ENCODE assay signal across 1 cellular context in the genomic region with DNA sequence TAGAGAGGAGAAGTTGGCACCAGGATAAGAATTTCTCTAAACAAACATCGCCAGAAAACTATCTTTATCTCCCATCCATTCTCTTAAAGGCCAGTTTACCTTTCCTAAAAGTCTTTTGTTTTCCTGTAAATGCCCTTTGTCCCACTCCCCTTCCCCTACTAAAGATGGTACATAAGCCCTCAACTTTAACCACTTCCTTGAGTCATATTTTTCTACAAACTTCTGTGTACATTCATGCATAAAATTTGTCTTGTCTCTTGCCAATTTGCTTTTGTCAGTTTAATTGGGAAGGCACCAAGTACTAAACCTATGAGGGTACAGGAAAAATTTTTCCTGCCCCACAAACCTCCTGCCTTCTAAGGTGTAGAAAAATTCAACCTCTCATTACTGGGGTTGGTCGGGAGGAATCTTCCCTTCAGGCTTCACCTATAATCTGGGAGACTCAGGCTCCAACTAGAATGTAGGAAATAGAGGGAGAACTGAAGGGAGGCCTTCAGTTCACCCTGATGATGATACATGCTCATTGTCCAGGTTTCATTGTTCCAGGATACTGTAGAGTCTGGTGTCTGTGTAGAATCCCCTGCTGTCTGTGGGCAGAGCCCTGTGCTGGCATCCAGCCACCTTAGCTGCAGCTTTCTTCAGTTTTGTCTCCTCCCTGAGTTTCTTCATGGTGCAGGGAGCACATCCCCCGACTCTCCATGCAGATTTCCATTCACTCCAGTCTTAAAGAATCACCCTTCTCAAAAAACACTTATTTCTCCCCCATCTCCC.
A peak's percentile ranks its signal among the peaks of the same experiment; 100 is the strongest.
TF ChIP-seq lines count a peak whose summit lies in the region.

No MANE protein-coding gene starts in this region.

TF ChIP-seq in HEK293, 187 proteins besides CTCF, POLR2A, EP300 and RAD21 (continued from another document):
- TF ChIP-seq, protein P1, sequence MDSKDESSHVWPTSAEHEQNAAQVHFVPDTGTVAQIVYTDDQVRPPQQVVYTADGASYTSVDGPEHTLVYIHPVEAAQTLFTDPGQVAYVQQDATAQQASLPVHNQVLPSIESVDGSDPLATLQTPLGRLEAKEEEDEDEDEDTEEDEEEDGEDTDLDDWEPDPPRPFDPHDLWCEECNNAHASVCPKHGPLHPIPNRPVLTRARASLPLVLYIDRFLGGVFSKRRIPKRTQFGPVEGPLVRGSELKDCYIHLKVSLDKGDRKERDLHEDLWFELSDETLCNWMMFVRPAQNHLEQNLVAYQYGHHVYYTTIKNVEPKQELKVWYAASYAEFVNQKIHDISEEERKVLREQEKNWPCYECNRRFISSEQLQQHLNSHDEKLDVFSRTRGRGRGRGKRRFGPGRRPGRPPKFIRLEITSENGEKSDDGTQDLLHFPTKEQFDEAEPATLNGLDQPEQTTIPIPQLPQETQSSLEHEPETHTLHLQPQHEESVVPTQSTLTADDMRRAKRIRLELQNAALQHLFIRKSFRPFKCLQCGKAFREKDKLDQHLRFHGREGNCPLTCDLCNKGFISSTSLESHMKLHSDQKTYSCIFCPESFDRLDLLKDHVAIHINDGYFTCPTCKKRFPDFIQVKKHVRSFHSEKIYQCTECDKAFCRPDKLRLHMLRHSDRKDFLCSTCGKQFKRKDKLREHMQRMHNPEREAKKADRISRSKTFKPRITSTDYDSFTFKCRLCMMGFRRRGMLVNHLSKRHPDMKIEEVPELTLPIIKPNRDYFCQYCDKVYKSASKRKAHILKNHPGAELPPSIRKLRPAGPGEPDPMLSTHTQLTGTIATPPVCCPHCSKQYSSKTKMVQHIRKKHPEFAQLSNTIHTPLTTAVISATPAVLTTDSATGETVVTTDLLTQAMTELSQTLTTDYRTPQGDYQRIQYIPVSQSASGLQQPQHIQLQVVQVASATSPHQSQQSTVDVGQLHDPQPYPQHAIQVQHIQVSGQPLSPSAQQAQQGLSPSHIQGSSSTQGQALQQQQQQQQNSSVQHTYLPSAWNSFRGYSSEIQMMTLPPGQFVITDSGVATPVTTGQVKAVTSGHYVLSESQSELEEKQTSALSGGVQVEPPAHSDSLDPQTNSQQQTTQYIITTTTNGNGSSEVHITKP (tag by site-specific recombination; IDR thresholded peaks at IDR 0.05), result peak; percentile 73
- TF ChIP-seq, protein P2, sequence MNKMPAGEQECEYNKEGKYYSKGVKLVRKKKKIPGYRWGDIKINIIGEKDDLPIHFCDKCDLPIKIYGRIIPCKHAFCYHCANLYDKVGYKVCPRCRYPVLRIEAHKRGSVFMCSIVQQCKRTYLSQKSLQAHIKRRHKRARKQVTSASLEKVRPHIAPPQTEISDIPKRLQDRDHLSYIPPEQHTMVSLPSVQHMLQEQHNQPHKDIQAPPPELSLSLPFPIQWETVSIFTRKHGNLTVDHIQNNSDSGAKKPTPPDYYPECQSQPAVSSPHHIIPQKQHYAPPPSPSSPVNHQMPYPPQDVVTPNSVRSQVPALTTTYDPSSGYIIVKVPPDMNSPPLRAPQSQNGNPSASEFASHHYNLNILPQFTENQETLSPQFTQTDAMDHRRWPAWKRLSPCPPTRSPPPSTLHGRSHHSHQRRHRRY (tag by site-specific recombination; IDR thresholded peaks at IDR 0.05), result no peak
- TF ChIP-seq SP2 (tag by site-specific recombination; IDR thresholded peaks at IDR 0.05) (no peak), ZNF350 (tag by site-specific recombination; IDR thresholded peaks at IDR 0.05) (no peak)
